8 cellular contexts compared by ENCODE assay signal in genomic region chr18:55778731-55779460, GRCh38.
A peak's percentile ranks its signal among the peaks of the same experiment; 100 is the strongest.
DNase-seq lines count a peak whose midpoint lies in the region; TF ChIP-seq lines count a peak whose summit lies in the region.

No MANE protein-coding gene starts in this region.

- H3K4me3 Mint-ChIP-seq in immature natural killer cell, result peak overlapping the region; percentile 50 to 78 (median 75)

- H3K9me3 ChIP-seq in MM.1S (replicated peaks; ENCODE audit: insufficient read depth, low read length) (no peaks in the 10 kb centered on the region), adipocyte (ENCODE audit: control insufficient read depth, low read length) (no peaks in the 10 kb centered on the region), stomach smooth muscle (ENCODE audit: control insufficient read depth in 2 of 2, low read length in 2 of 2) (no peaks in the 10 kb centered on the region)

- no peak overlapping the region for H3K27ac ChIP-seq in MM.1S (ENCODE audit: low read length)
- no peak overlapping the region for H3K27ac ChIP-seq in stomach smooth muscle (ENCODE audit: low read length)

- no peaks in the 10 kb centered on the region for H4K20me1 ChIP-seq in MM.1S (ENCODE audit: insufficient read depth, low read length)

- H3F3A ChIP-seq in MM.1S (ENCODE audit: insufficient read depth, low read length), result no peaks in the 10 kb centered on the region

- H3K36me3 ChIP-seq in MM.1S (replicated peaks; ENCODE audit: insufficient read depth, low read length) (no peaks in the 10 kb centered on the region), adipocyte (ENCODE audit: control insufficient read depth, insufficient read depth, low read length, severe bottlenecking) (no peaks in the 10 kb centered on the region), stomach smooth muscle (ENCODE audit: control insufficient read depth in 2 of 2, insufficient read depth in 2 of 2, low read length in 2 of 2) (no peaks in the 10 kb centered on the region)

- H3K4me3 ChIP-seq in MM.1S (ENCODE audit: low read length), result peak overlapping the region; percentile 69
- H3K4me3 ChIP-seq in adipocyte (ENCODE audit: low read length), result peak overlapping the region; percentile 84
- H3K4me3 ChIP-seq in stomach smooth muscle (ENCODE audit: low read length in 2 of 2), result peak overlapping the region; percentile 64 to 73

- H3K4me1 ChIP-seq in MM.1S (ENCODE audit: low read length), result no peaks in the 10 kb centered on the region
- peaks cover 9% of the 10 kb centered on the region for H3K4me1 ChIP-seq in adipocyte (ENCODE audit: control insufficient read depth, insufficient read depth, low read length)
- H3K4me1 ChIP-seq in stomach smooth muscle (ENCODE audit: control insufficient read depth, insufficient read depth, low read length), result no peaks in the 10 kb centered on the region

- peak overlapping the region; percentile 32; the same call in 1 of the 2 replicates for H3K9ac ChIP-seq in MM.1S (ENCODE audit: low read length)
- H3K9ac ChIP-seq in adipocyte (ENCODE audit: low read length), result peak overlapping the region; percentile 81
- H3K9ac ChIP-seq in stomach smooth muscle (ENCODE audit: low read length in 2 of 2), result peak overlapping the region in 1 of 2 donors; percentile 31

- H2AFZ ChIP-seq in MM.1S (ENCODE audit: low read length), result peak overlapping the region; percentile 48

- peaks cover 0 to 16% (median 0%) of the 10 kb centered on the region in 6 donors for H3K9me3 Mint-ChIP-seq in immature natural killer cell

- H3K27ac Mint-ChIP-seq in immature natural killer cell, result peak overlapping the region in 1 of 6 donors; percentile 32

- no peaks in the 10 kb centered on the region for H3K9me2 ChIP-seq in MM.1S (replicated peaks; ENCODE audit: insufficient read depth, low read length)

- peaks cover 13 to 15% of the 10 kb centered on the region in 2 donors for H3K4me1 Mint-ChIP-seq in immature natural killer cell

- peaks cover 9 to 20% (median 17%) of the 10 kb centered on the region in 3 donors for H3K27me3 Mint-ChIP-seq in immature natural killer cell (ENCODE audit: low read depth in 3 of 3)

- H3K36me3 Mint-ChIP-seq in immature natural killer cell, result peaks cover 0 to 6% (median 3%) of the 10 kb centered on the region in 3 donors

- no peaks in the 10 kb centered on the region for H3K27me3 ChIP-seq in MM.1S (replicated peaks; ENCODE audit: insufficient read depth, low read length)
- no peaks in the 10 kb centered on the region for H3K27me3 ChIP-seq in adipocyte (replicated peaks; ENCODE audit: control insufficient read depth, insufficient read depth, low read length)
- peaks cover 0 to 18% of the 10 kb centered on the region in 2 donors for H3K27me3 ChIP-seq in stomach smooth muscle (ENCODE audit: control insufficient read depth in 1 of 2, insufficient read depth in 2 of 2, low read length in 2 of 2)

- DNase-seq in GM13976 (ENCODE audit: low spot score) (peak; percentile 8), MM.1S (peak; percentile 44), adipocyte (ENCODE audit: low read depth) (no peak), immature natural killer cell (peak in 1 of 3 donors; percentile 9), NCI-H2196 (lab: John Stamatoyannopoulos, UW; ENCODE audit: unreplicated experiment) (no peak), amniotic stem cell (lab: John Stamatoyannopoulos, UW) (no peak)
- DNase-seq in stimulated activated CD4-positive, alpha-beta T cell treated with anti-CD3 and anti-CD28 coated beads, Interleukin-4, amount 100 ng/mL, for 1 hour, result no peak

- peak overlapping the region; percentile 65 for H3K4me2 ChIP-seq in MM.1S (ENCODE audit: low read depth, low read length)

- TF ChIP-seq CTCF in GM13976 (IDR thresholded peaks at IDR 0.05; ENCODE audit: borderline replicate concordance, control extremely low read depth, extremely low read depth, insufficient read depth, missing control alignments), result no peak
- TF ChIP-seq CTCF in MM.1S (IDR thresholded peaks at IDR 0.05; ENCODE audit: low read length), result no peak

- in situ Hi-C loops in GM13976 (cut with MboI; ENCODE audit: low sequenced_read_pairs, unreplicated experiment), result loop anchor here (25.0 kb wide), 1 partner anchor 367 kb away; no protein-coding TSS in a partner anchor

- no peaks in the 10 kb centered on the region for H3K79me2 ChIP-seq in MM.1S (ENCODE audit: low read length)

Comparison
In these comparisons a context has a peak if more than half of its experiments do, and no peak if none do; other contexts are left out.
1. DNase-seq: peak in GM13976 (single experiment) and MM.1S (single experiment); none in adipocyte (single experiment), NCI-H2196 (single experiment), amniotic stem cell (single experiment) and stimulated activated CD4-positive, alpha-beta T cell treated with anti-CD3 and anti-CD28 coated beads, Interleukin-4, amount 100 ng/mL, for 1 hour (single experiment).
2. Peak in every context shown above with its lines, with median percentiles within 50 percentile points of each other: H3K4me3 ChIP-seq.